7 cellular contexts compared by ENCODE assay signal in genomic region chr9:35640431-35640830, GRCh38. TPM values are rescaled to one million over a fixed set of nuclear protein-coding genes. Genes with fewer than 3 reads are reported as not detected.
"Had no signal": no experiment of that assay in that cellular context is flagged by ENCODE, and none has a peak within 500 bp of the region (broad histone marks: within the 10 kb centered on the region; RNA-seq: fewer than 3 reads in every experiment).

No MANE protein-coding gene starts in this region.

RNA-seq across cellular contexts. Expression of gene SIT1, which starts 10.3 kb away (rescaled TPM):
- total RNA-seq: fibroblast of villous mesenchyme, gastrocnemius medialis, lower leg skin, mammary epithelial cell, occipital lobe, renal cortical epithelial cell, temporal lobe had no signal
- polyA plus RNA-seq: mammary epithelial cell had no signal
